Comparison of ENCODE assay signal across 11 cellular contexts in genomic region chr6:162119349-162119748, GRCh38.
DNase-seq lines count a peak whose midpoint lies in the region; ATAC-seq and TF ChIP-seq lines count a peak whose summit lies in the region.
"Had no signal": no experiment of that assay in that cellular context is flagged by ENCODE, and none has a peak within 500 bp of the region (broad histone marks: within the 10 kb centered on the region; RNA-seq: fewer than 3 reads in every experiment).

No MANE protein-coding gene starts in this region.

- no peaks in the 10 kb centered on the region for H3K27me3 ChIP-seq in GM23248 (replicated peaks; ENCODE audit: insufficient read depth)

- 0 out of 2 replicates have a peak overlapping the region, but pooled peaks have one; percentile 11 for H3K9ac ChIP-seq in GM23248

- DNase-seq in GM23248 (peak; percentile 55), WTC11 (ENCODE audit: low spot score) (no peak), left ventricle myocardium superior (peak; percentile 32), putamen (ENCODE audit: low spot score) (peak; percentile 12), NCI-H2171 (lab: John Stamatoyannopoulos, UW) (no peak), HFFc6 (no peak)
- DNase-seq in activated CD8-positive, alpha-beta T cell treated with anti-CD3 and anti-CD28 coated beads, Interleukin-2, amount 10 ng/mL, durations not matched to agents 7 days and 5 days: no peak
- DNase-seq: activated effector memory CD4-positive, alpha-beta T cell treated with Interleukin-2 at 50 U/mL for 16 hours; NCI-H1092 treated with DMSO at 0.1 percent for 48 hours had no signal

- peaks cover 14% of the 10 kb centered on the region for H3K4me1 ChIP-seq in GM23248 (ENCODE audit: insufficient read depth)

- intact Hi-C loops in left ventricle myocardium superior (cut with micrococcal nuclease): no loop called here

- 0 out of 2 replicates have a peak, but pooled peaks have one; percentile 30 for ATAC-seq in WTC11
- peak; percentile 57 for ATAC-seq in left ventricle myocardium superior
- ATAC-seq in activated CD8-positive, alpha-beta T cell treated with anti-CD3 and anti-CD28 coated beads, Interleukin-2, amount 10 ng/mL, durations not matched to agents 7 days and 5 days: no peak
- ATAC-seq in HG02981 (IDR thresholded peaks at IDR 0.05; ENCODE audit: unreplicated experiment): no peak

- no peaks in the 10 kb centered on the region for H3K36me3 Mint-ChIP-seq in WTC11
- no peaks in the 10 kb centered on the region for H3K36me3 Mint-ChIP-seq in activated CD8-positive, alpha-beta T cell treated with anti-CD3 and anti-CD28 coated beads, Interleukin-2, amount 10 ng/mL, durations not matched to agents 7 days and 5 days (ENCODE audit: low read depth)
- H3K36me3 Mint-ChIP-seq in HFFc6 (ENCODE audit: low read depth): no peaks in the 10 kb centered on the region; the same call in none of the 2 replicates

- POLR2A ChIA-PET in WTC11 (lab: Charles Lee): no interaction called here
- POLR2A ChIA-PET in activated CD8-positive, alpha-beta T cell treated with anti-CD3 and anti-CD28 coated beads, Interleukin-2, amount 10 ng/mL, durations not matched to agents 7 days and 5 days (lab: Charles Lee): no interaction called here

- H4K20me1 ChIP-seq in GM23248 (ENCODE audit: insufficient read depth): no peaks in the 10 kb centered on the region

- H3K9me3 ChIP-seq in GM23248 (ENCODE audit: low read depth): no peaks in the 10 kb centered on the region

- H3K27ac Mint-ChIP-seq in WTC11: no peak overlapping the region
- H3K27ac Mint-ChIP-seq in activated CD8-positive, alpha-beta T cell treated with anti-CD3 and anti-CD28 coated beads, Interleukin-2, amount 10 ng/mL, durations not matched to agents 7 days and 5 days: no peak overlapping the region
- no peak overlapping the region for H3K27ac Mint-ChIP-seq in HFFc6

- TF ChIP-seq CTCF in WTC11 (IDR thresholded peaks at IDR 0.05): no peak
- TF ChIP-seq CTCF in HFFc6 (IDR thresholded peaks at IDR 0.05): no peak

- peak overlapping the region; percentile 31 for H3K4me2 ChIP-seq in GM23248 (ENCODE audit: unreplicated experiment)
- H3K4me2 ChIP-seq: smooth muscle cell had no signal

- 0 out of 2 replicates have a peak, but pooled peaks cover 5% of the 10 kb centered on the region for H3F3A ChIP-seq in GM23248 (ENCODE audit: insufficient read depth)

- CTCF ChIA-PET in WTC11 (lab: Charles Lee): interaction anchor here (0.6 kb wide), 1 partner anchor 500 kb away, joined by 3 read pairs; no protein-coding TSS in a partner anchor
- CTCF ChIA-PET in activated CD8-positive, alpha-beta T cell treated with anti-CD3 and anti-CD28 coated beads, Interleukin-2, amount 10 ng/mL, durations not matched to agents 7 days and 5 days (lab: Charles Lee): interaction anchor here (0.9 kb wide), 1 partner anchor 15 kb away, joined by 3 read pairs; no protein-coding TSS in a partner anchor

- no peak overlapping the region for H3K27ac ChIP-seq in GM23248

- no peaks in the 10 kb centered on the region for H3K27me3 Mint-ChIP-seq in WTC11 (ENCODE audit: low read depth)
- H3K27me3 Mint-ChIP-seq in activated CD8-positive, alpha-beta T cell treated with anti-CD3 and anti-CD28 coated beads, Interleukin-2, amount 10 ng/mL, durations not matched to agents 7 days and 5 days (ENCODE audit: low read depth): no peaks in the 10 kb centered on the region
- no peaks in the 10 kb centered on the region; the same call in 1 of the 2 replicates for H3K27me3 Mint-ChIP-seq in HFFc6 (ENCODE audit: insufficient read depth)

- H3K79me2 ChIP-seq in GM23248 (ENCODE audit: insufficient read depth): no peaks in the 10 kb centered on the region

- 11 to 24% methylated on average over 4 of the region's 4 CpGs for WGBS in GM23248 (ENCODE audit: low coverage in 1 of 2, low lambda C conversion rate in 2 of 2, missing lambda C conversion rate in 2 of 2), 2 experiments

- H2AFZ ChIP-seq in GM23248: peak overlapping the region; percentile 68

- H3K9me3 Mint-ChIP-seq in WTC11: no peaks in the 10 kb centered on the region
- H3K9me3 Mint-ChIP-seq in activated CD8-positive, alpha-beta T cell treated with anti-CD3 and anti-CD28 coated beads, Interleukin-2, amount 10 ng/mL, durations not matched to agents 7 days and 5 days (ENCODE audit: insufficient read depth): no peaks in the 10 kb centered on the region
- H3K9me3 Mint-ChIP-seq in HFFc6: peaks cover 61% of the 10 kb centered on the region

- no peaks in the 10 kb centered on the region for H3K36me3 ChIP-seq in GM23248 (ENCODE audit: low read depth)

- H3K4me3 ChIP-seq in GM23248: no peak overlapping the region
- H3K4me3 ChIP-seq: smooth muscle cell had no signal

- H3K4me1 Mint-ChIP-seq in WTC11 (peaks cover 5% of the 10 kb centered on the region), HFFc6 (ENCODE audit: low read depth) (no peaks in the 10 kb centered on the region)
- H3K4me1 Mint-ChIP-seq in activated CD8-positive, alpha-beta T cell treated with anti-CD3 and anti-CD28 coated beads, Interleukin-2, amount 10 ng/mL, durations not matched to agents 7 days and 5 days (ENCODE audit: low read depth): no peaks in the 10 kb centered on the region

- no peaks in the 10 kb centered on the region for H3K9me2 ChIP-seq in GM23248 (ENCODE audit: insufficient read depth)

- H3K4me3 Mint-ChIP-seq in WTC11 (no peak overlapping the region), HFFc6 (no peak overlapping the region)
- H3K4me3 Mint-ChIP-seq in activated CD8-positive, alpha-beta T cell treated with anti-CD3 and anti-CD28 coated beads, Interleukin-2, amount 10 ng/mL, durations not matched to agents 7 days and 5 days: no peak overlapping the region

- in situ Hi-C loops in GM23248 (cut with MboI): no loop called here

TF ChIP-seq in WTC11, 78 proteins besides CTCF, POLR2A, EP300 and RAD21 (continues in another document):
- TF ChIP-seq ZNF532 (CRISPR knock-in tag; IDR thresholded peaks at IDR 0.05; ENCODE audit: borderline replicate concordance) (no peak), E2F4 (CRISPR knock-in tag; IDR thresholded peaks at IDR 0.05; ENCODE audit: borderline replicate concordance, low read depth) (no peak), AFF4 (CRISPR knock-in tag; IDR thresholded peaks at IDR 0.05; ENCODE audit: borderline replicate concordance) (no peak)

Comparison
In these comparisons a context has a peak if more than half of its experiments do, and no peak if none do; other contexts are left out.
1. DNase-seq: peak in GM23248 (single experiment), left ventricle myocardium superior (single experiment) and putamen (single experiment); none in WTC11 (single experiment), NCI-H2171 (single experiment), activated CD8-positive, alpha-beta T cell treated with anti-CD3 and anti-CD28 coated beads, Interleukin-2, amount 10 ng/mL, durations not matched to agents 7 days and 5 days (single experiment) and HFFc6 (single experiment).
2. ATAC-seq: peak in WTC11 (single experiment) and left ventricle myocardium superior (single experiment); none in activated CD8-positive, alpha-beta T cell treated with anti-CD3 and anti-CD28 coated beads, Interleukin-2, amount 10 ng/mL, durations not matched to agents 7 days and 5 days (single experiment) and HG02981 (single experiment).